1 cellular context compared by ENCODE assay signal in genomic region chrX:49054073-49054762, GRCh38.
TF ChIP-seq lines count a peak whose summit lies in the region.

No MANE protein-coding gene starts in this region.

TF ChIP-seq in HEK293, 187 proteins besides CTCF, POLR2A, EP300 and RAD21 (continued from another document):
- no peak for TF ChIP-seq PRDM2 (tag by site-specific recombination; IDR thresholded peaks at IDR 0.05; ENCODE audit: borderline replicate concordance)
- TF ChIP-seq BCL11B (tag by site-specific recombination; IDR thresholded peaks at IDR 0.05; ENCODE audit: low read depth) = no peak; the same call in 1 of the 2 replicates
- TF ChIP-seq ZNF175 (tag by site-specific recombination; IDR thresholded peaks at IDR 0.05) = no peak
- TF ChIP-seq ZNF26 (tag by site-specific recombination; IDR thresholded peaks at IDR 0.05) = no peak
- TF ChIP-seq BCL11A (tag by site-specific recombination; IDR thresholded peaks at IDR 0.05; ENCODE audit: low read depth) = peak; percentile 95; the same call in 1 of the 2 replicates
- no peak for TF ChIP-seq ZNF654 (tag by site-specific recombination; IDR thresholded peaks at IDR 0.05; ENCODE audit: low read depth)
- TF ChIP-seq ZNF704 (tag by site-specific recombination; IDR thresholded peaks at IDR 0.05) = no peak
- TF ChIP-seq ZXDB (tag by site-specific recombination; IDR thresholded peaks at IDR 0.05) = peak; percentile 41; the same call in 1 of the 2 replicates
- TF ChIP-seq FEZF1 (tag by site-specific recombination; IDR thresholded peaks at IDR 0.05) = peak; percentile 4; the same call in 1 of the 2 replicates
- no peak for TF ChIP-seq ZNF768 (tag by site-specific recombination; IDR thresholded peaks at IDR 0.05)
- TF ChIP-seq ZNF366 (tag by site-specific recombination; conservative IDR thresholded peaks at IDR 0.05) = peak; percentile 38
- TF ChIP-seq ZNF10 (tag by site-specific recombination; IDR thresholded peaks at IDR 0.05) = no peak
- no peak for TF ChIP-seq ZNF221 (tag by site-specific recombination; IDR thresholded peaks at IDR 0.05; ENCODE audit: borderline replicate concordance)
- TF ChIP-seq ZSCAN5A (tag by site-specific recombination; IDR thresholded peaks at IDR 0.05) = peak; percentile 23; the same call in 1 of the 2 replicates
- TF ChIP-seq ZNF121 (tag by site-specific recombination; IDR thresholded peaks at IDR 0.05) = no peak
- peak; percentile 76 for TF ChIP-seq SETDB1 (IDR thresholded peaks at IDR 0.05; ENCODE audit: insufficient read length, low read length)
- no peak for TF ChIP-seq ZBTB1 (tag by site-specific recombination; IDR thresholded peaks at IDR 0.05)
- no peak for TF ChIP-seq ZNF549 (tag by site-specific recombination; IDR thresholded peaks at IDR 0.05)
